Comparison of ENCODE assay signal across 10 cellular contexts in genomic region chr2:64405476-64406406, GRCh38. TPM values are rescaled to one million over a fixed set of nuclear protein-coding genes. Genes with fewer than 3 reads are reported as not detected.
DNase-seq lines count a peak whose midpoint lies in the region; TF ChIP-seq lines count a peak whose summit lies in the region.
"Had no signal": no experiment of that assay in that cellular context is flagged by ENCODE, and none has a peak within 500 bp of the region (broad histone marks: within the 10 kb centered on the region; RNA-seq: fewer than 3 reads in every experiment).

No MANE protein-coding gene starts in this region.

- H3K27ac Mint-ChIP-seq in chondrocyte (ENCODE audit: unreplicated experiment): peak overlapping the region; percentile 92
- H3K27ac Mint-ChIP-seq in type B pancreatic cell: peak overlapping the region; percentile 70
- H3K27ac Mint-ChIP-seq: stimulated activated naive CD8-positive, alpha-beta T cell treated with anti-CD3 and anti-CD28 coated beads, Interleukin-15, amount 100 ng/mL, for 72 hours had no signal

- no peak overlapping the region for H3K14ac ChIP-seq in trophoblast cell (ENCODE audit: low read length)

- no peak for TF ChIP-seq RAD21 in liver (IDR thresholded peaks at IDR 0.05)

- H4K12ac ChIP-seq in trophoblast cell (ENCODE audit: low read depth, low read length): no peak overlapping the region

- H3K79me1 ChIP-seq in trophoblast cell (ENCODE audit: low read length): peaks cover 3% of the 10 kb centered on the region

- H3K4me3 ChIP-seq in liver (ENCODE audit: low read depth in 1 of 3, low read length in 3 of 3): peak overlapping the region; percentile 11 to 35 (median 35)
- no peak overlapping the region for H3K4me3 ChIP-seq in trophoblast cell (ENCODE audit: low read depth, low read length)
- H3K4me3 ChIP-seq: SJSA1 had no signal

- no peak overlapping the region for H3K23ac ChIP-seq in trophoblast cell (ENCODE audit: low read length)

- no peaks in the 10 kb centered on the region for H3K9me3 ChIP-seq in liver (ENCODE audit: control insufficient read depth in 4 of 4, low read length in 3 of 4)
- H3K9me3 ChIP-seq in trophoblast cell (ENCODE audit: insufficient read depth, low read depth, low read length): peaks cover 3% of the 10 kb centered on the region
- H3K9me3 ChIP-seq: SJSA1 had no signal

- TF ChIP-seq CTCF in chondrocyte (IDR thresholded peaks at IDR 0.05) (no peak), liver (IDR thresholded peaks at IDR 0.05; ENCODE audit: low read depth, low read length, missing input control) (no peak), type B pancreatic cell (conservative IDR thresholded peaks at IDR 0.05) (no peak)

- H2BK120ac ChIP-seq in trophoblast cell (ENCODE audit: insufficient read depth, low read length, poor library complexity): no peak overlapping the region

- H3K9ac ChIP-seq in liver (ENCODE audit: low read depth in 1 of 2, low read length in 2 of 2): peak overlapping the region in 1 of 2 donors; percentile 23
- H3K9ac ChIP-seq in trophoblast cell (ENCODE audit: low read length): no peak overlapping the region

- no peaks in the 10 kb centered on the region for H3K27me3 ChIP-seq in liver (ENCODE audit: control insufficient read depth in 4 of 4, insufficient read depth in 4 of 4, low read length in 3 of 4)
- no peaks in the 10 kb centered on the region for H3K27me3 ChIP-seq in trophoblast cell (ENCODE audit: insufficient read depth, low read length)

- DNase-seq in KBM-7 (peak; percentile 21), chondrocyte (ENCODE audit: low spot score) (no peak), type B pancreatic cell (ENCODE audit: extremely low spot score, unreplicated experiment) (no peak), GM19238 (ENCODE audit: insufficient read length, low spot score) (no peak), NCI-H69 (lab: John Stamatoyannopoulos, UW) (no peak), trophoblast cell (no peak)
- DNase-seq: activated T-cell treated with anti-CD3 and anti-CD28 coated beads, Interleukin-2, amount 50 U/mL, for 1 hour; stimulated activated naive CD8-positive, alpha-beta T cell treated with anti-CD3 and anti-CD28 coated beads, Interleukin-15, amount 100 ng/mL, for 72 hours had no signal

- in situ Hi-C loops in KBM-7 (cut with MboI; ENCODE audit: low pct_unique_long_range_greater_than_20kb, low sequenced_read_pairs): no loop called here

- H3K4me2 ChIP-seq in trophoblast cell (ENCODE audit: low read length): no peak overlapping the region

- no peak overlapping the region for H2AFZ ChIP-seq in trophoblast cell (ENCODE audit: insufficient read depth, low read length, poor library complexity)

- no peaks in the 10 kb centered on the region for H3K36me3 ChIP-seq in liver (ENCODE audit: control insufficient read depth in 4 of 4, insufficient read depth in 3 of 4, low read depth in 1 of 4, low read length in 3 of 4)
- no peaks in the 10 kb centered on the region for H3K36me3 ChIP-seq in trophoblast cell (ENCODE audit: control insufficient read depth in 1 of 2, insufficient read depth in 2 of 2, low read length in 2 of 2)
- H3K36me3 ChIP-seq: SJSA1 had no signal

- H3K4me1 ChIP-seq in liver (ENCODE audit: control insufficient read depth in 4 of 4, insufficient read depth in 4 of 4, low read length in 3 of 4) (peaks cover 24 to 39% (median 36%) of the 10 kb centered on the region in 4 donors), trophoblast cell (ENCODE audit: control insufficient read depth in 1 of 2, insufficient read depth in 2 of 2, low read length in 2 of 2) (peaks cover 15 to 16% of the 10 kb centered on the region in 2 experiments)

- H3K9me3 Mint-ChIP-seq in chondrocyte (ENCODE audit: low read depth): no peaks in the 10 kb centered on the region
- H3K9me3 Mint-ChIP-seq in type B pancreatic cell: no peaks in the 10 kb centered on the region
- H3K9me3 Mint-ChIP-seq: stimulated activated naive CD8-positive, alpha-beta T cell treated with anti-CD3 and anti-CD28 coated beads, Interleukin-15, amount 100 ng/mL, for 72 hours had no signal

- 29% methylated on average over 12 of the region's 12 CpGs for WGBS in liver
- no CpG with 5 or more reads among the region's 12 CpGs for WGBS in trophoblast cell (ENCODE audit: extremely low coverage, insufficient coverage, insufficient read length)

- H4K8ac ChIP-seq in trophoblast cell (ENCODE audit: low read depth, low read length): no peak overlapping the region

- no peak overlapping the region for H2BK5ac ChIP-seq in trophoblast cell (ENCODE audit: low read depth, low read length, poor library complexity)

- no peak overlapping the region for H3K18ac ChIP-seq in trophoblast cell (ENCODE audit: low read length)

- peaks cover 6% of the 10 kb centered on the region for H3K27me3 Mint-ChIP-seq in chondrocyte (ENCODE audit: low read depth)
- no peaks in the 10 kb centered on the region for H3K27me3 Mint-ChIP-seq in type B pancreatic cell

- H3K4ac ChIP-seq in trophoblast cell (ENCODE audit: low read depth, low read length): no peak overlapping the region

- H3K79me2 ChIP-seq in trophoblast cell (ENCODE audit: control insufficient read depth, insufficient read depth, low read length, poor library complexity): no peaks in the 10 kb centered on the region

- H3K4me1 Mint-ChIP-seq in chondrocyte (ENCODE audit: low read depth) (peaks cover 49% of the 10 kb centered on the region), type B pancreatic cell (ENCODE audit: unreplicated experiment) (peaks cover 57% of the 10 kb centered on the region)
- H3K4me1 Mint-ChIP-seq: stimulated activated naive CD8-positive, alpha-beta T cell treated with anti-CD3 and anti-CD28 coated beads, Interleukin-15, amount 100 ng/mL, for 72 hours had no signal

- no peak overlapping the region for H4K91ac ChIP-seq in trophoblast cell (ENCODE audit: low read depth, low read length)

- H3K27ac ChIP-seq in liver (ENCODE audit: low read depth in 1 of 2, low read length in 2 of 2) (peak overlapping the region; percentile 74 to 90), trophoblast cell (ENCODE audit: low read depth, low read length) (no peak overlapping the region)
- H3K27ac ChIP-seq: SJSA1 had no signal

- H2BK12ac ChIP-seq in trophoblast cell (ENCODE audit: low read length): no peak overlapping the region

- H2AK5ac ChIP-seq in trophoblast cell (ENCODE audit: low read length): no peak overlapping the region

- no peak overlapping the region for H3K4me3 Mint-ChIP-seq in chondrocyte (ENCODE audit: unreplicated experiment)
- H3K4me3 Mint-ChIP-seq in type B pancreatic cell: peak overlapping the region; percentile 71
- H3K4me3 Mint-ChIP-seq: stimulated activated naive CD8-positive, alpha-beta T cell treated with anti-CD3 and anti-CD28 coated beads, Interleukin-15, amount 100 ng/mL, for 72 hours had no signal

- H3K36me3 Mint-ChIP-seq in chondrocyte (ENCODE audit: low read depth) (no peaks in the 10 kb centered on the region), type B pancreatic cell (no peaks in the 10 kb centered on the region)

TF ChIP-seq in liver, 16 proteins besides CTCF, POLR2A, EP300 and RAD21:
- TF ChIP-seq REST (IDR thresholded peaks at IDR 0.05) (no peak), MAX (IDR thresholded peaks at IDR 0.05) (peak; percentile 30), NR2F2 (IDR thresholded peaks at IDR 0.05) (peak; percentile 34)

RNA-seq across cellular contexts. Expression of gene LGALSL, which starts 48.2 kb away (rescaled TPM):
- total RNA-seq in chondrocyte (12.2 to 26.3 TPM (median 25.0 TPM) in 3 replicates), liver (1 to 10 TPM; 4.4 to 8.7 TPM), type B pancreatic cell (ENCODE audit: low replicate concordance) (19.2 and 20.3 TPM in 2 replicates)
- 1 to 10 TPM; 2.4 to 3.2 TPM for polyA plus RNA-seq in liver
- 59.7 and 67.5 TPM in 2 replicates for polyA plus RNA-seq in trophoblast cell (2013)
